Comparison of ENCODE assay signal across 14 cellular contexts in genomic region chr14:99619873-99620834, GRCh38. TPM values are rescaled to one million over a fixed set of nuclear protein-coding genes. Genes with fewer than 3 reads are reported as not detected.
A peak's percentile ranks its signal among the peaks of the same experiment; 100 is the strongest.
DNase-seq lines count a peak whose midpoint lies in the region; ATAC-seq and TF ChIP-seq lines count a peak whose summit lies in the region.
"Had no signal": no experiment of that assay in that cellular context is flagged by ENCODE, and none has a peak within 500 bp of the region (broad histone marks: within the 10 kb centered on the region; RNA-seq: fewer than 3 reads in every experiment).

No MANE protein-coding gene starts in this region.

- H3K36me3 ChIP-seq in cardiac muscle cell (no peaks in the 10 kb centered on the region), WERI-Rb-1 (no peaks in the 10 kb centered on the region), uterus (no peaks in the 10 kb centered on the region)

- no peak for ATAC-seq in GM18498 (IDR thresholded peaks at IDR 0.05; ENCODE audit: unreplicated experiment)

- TF ChIP-seq CTCF in cardiac muscle cell (IDR thresholded peaks at IDR 0.05; ENCODE audit: low read depth, low read length) (no peak), WERI-Rb-1 (IDR thresholded peaks at IDR 0.05; ENCODE audit: low read depth, low read length) (no peak), uterus (IDR thresholded peaks at IDR 0.05) (no peak)

- H3K4me3 ChIP-seq in cardiac muscle cell (no peak overlapping the region), WERI-Rb-1 (ENCODE audit: low read depth, low read length) (no peak overlapping the region), uterus (no peak overlapping the region)
- H3K4me3 ChIP-seq: smooth muscle cell had no signal

- intact Hi-C loops in cardiac septum (cut with DNase I) (no loop called here), uterus (cut with DNase I; ENCODE audit: low total_unique reads) (no loop called here)

- peak overlapping the region; percentile 70 for H3K27ac ChIP-seq in cardiac muscle cell
- H3K27ac ChIP-seq in WERI-Rb-1, result peak overlapping the region; percentile 75
- peak overlapping the region; percentile 43 to 54 for H3K27ac ChIP-seq in uterus
- H3K27ac ChIP-seq: C4-2B had no signal

- H3K27me3 ChIP-seq in cardiac muscle cell (no peaks in the 10 kb centered on the region), WERI-Rb-1 (ENCODE audit: insufficient read depth, low read depth, severe bottlenecking) (no peaks in the 10 kb centered on the region), uterus (no peaks in the 10 kb centered on the region)

- peaks cover 6% of the 10 kb centered on the region for H3K4me1 ChIP-seq in cardiac muscle cell (ENCODE audit: low read depth)
- H3K4me1 ChIP-seq in uterus, result no peaks in the 10 kb centered on the region

- no peak for TF ChIP-seq POLR2A in uterus (IDR thresholded peaks at IDR 0.05)

- H3K9me3 ChIP-seq in cardiac muscle cell (ENCODE audit: low read depth) (no peaks in the 10 kb centered on the region), WERI-Rb-1 (ENCODE audit: severe bottlenecking) (no peaks in the 10 kb centered on the region), uterus (no peaks in the 10 kb centered on the region)

- peak in 1 of 2 donors; percentile 51 for DNase-seq in cardiac muscle cell (ENCODE audit: low read depth in 1 of 2, low spot score in 1 of 2)
- DNase-seq in cardiac septum (ENCODE audit: low spot score), result no peak
- DNase-seq in WERI-Rb-1, result peak; percentile 53
- DNase-seq in kidney tubule cell (ENCODE audit: low spot score), result peak; percentile 79
- DNase-seq in uterus, result peak in 1 of 2 donors; percentile 62
- no peak for DNase-seq in stimulated activated CD4-positive, alpha-beta T cell treated with anti-CD3 and anti-CD28 coated beads, Interleukin-12 subunit alpha, Interleukin-12 subunit beta, amount 100 ng/mL, for 4 hours
- no peak for DNase-seq in RPMI8226
- DNase-seq: activated CD8-positive, alpha-beta memory T cell treated with anti-CD3 and anti-CD28 coated beads for 24 hours; NCI-H1436 treated with DMSO at 0.1 percent for 48 hours; SHP77 treated with DMSO at 0.1 percent for 48 hours; stimulated activated naive CD4-positive, alpha-beta T cell treated with Interleukin-2 at 50 U/mL for 16 hours had no signal

RNA-seq across cellular contexts. Expression of gene CCDC85C, which starts 16.1 kb away (rescaled TPM):
- total RNA-seq in cardiac muscle cell, result 45.7 and 46.5 TPM in 2 replicates
- 38.2 and 39.6 TPM in 2 replicates for polyA plus RNA-seq in cardiac muscle cell
- total RNA-seq in cardiac septum, result 21.4 TPM
- total RNA-seq in uterus, result 10 to 100 TPM in 2 of 4 donors, 1 to 10 TPM in 1, under 1 TPM in 1; 0.88 to 56.3 (median 13.6) TPM

RNA-seq across cellular contexts. Expression of gene HHIPL1, which starts 24.8 kb away (rescaled TPM):
- total RNA-seq in cardiac muscle cell (0.14 and 0.83 TPM in 2 replicates), cardiac septum (1.9 TPM), uterus (1 to 10 TPM in 3 of 4 donors, under 1 TPM in 1; under 0.01 to 8.2 (median 3.0) TPM)
- polyA plus RNA-seq in cardiac muscle cell, result 1.1 and 1.2 TPM in 2 replicates

Comparison
In these comparisons a context has a peak if more than half of its experiments do, and no peak if none do; other contexts are left out.
1. DNase-seq: peak in WERI-Rb-1 (single experiment) and kidney tubule cell (single experiment); none in cardiac septum (single experiment), stimulated activated CD4-positive, alpha-beta T cell treated with anti-CD3 and anti-CD28 coated beads, Interleukin-12 subunit alpha, Interleukin-12 subunit beta, amount 100 ng/mL, for 4 hours (single experiment) and RPMI8226 (single experiment).
2. Peak in every context shown above with its lines, with median percentiles within 50 percentile points of each other: H3K27ac ChIP-seq.